In the genomic region with DNA sequence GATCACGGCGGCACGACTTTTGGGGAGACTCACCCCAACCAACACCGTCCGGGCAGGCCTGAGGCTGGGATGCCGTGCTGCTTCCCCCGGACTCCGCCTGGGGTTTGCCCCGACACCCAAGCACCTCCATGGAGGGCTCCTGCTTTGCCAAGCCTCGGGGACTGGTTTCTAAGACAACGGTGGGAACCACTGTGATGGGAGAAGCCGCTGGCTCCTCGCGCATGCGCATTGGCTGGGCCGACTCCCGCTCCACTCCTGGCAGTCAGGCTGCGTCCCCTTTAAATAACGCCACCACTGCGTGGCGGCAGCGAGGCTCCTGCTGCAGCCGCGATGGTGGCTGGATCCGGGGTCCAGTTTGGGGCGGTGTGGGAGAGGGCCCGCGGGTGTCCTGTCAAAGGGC, we compare ENCODE assay signal across 16 cellular contexts.
DNase-seq lines count a peak whose midpoint lies in the region; ATAC-seq and TF ChIP-seq lines count a peak whose summit lies in the region.
"Had no signal": no experiment of that assay in that cellular context is flagged by ENCODE, and none has a peak within 500 bp of the region (broad histone marks: within the 10 kb centered on the region; RNA-seq: fewer than 3 reads in every experiment).

No MANE protein-coding gene starts in this region.

- H3K4me3 ChIP-seq in SK-N-SH (ENCODE audit: low read depth in 2 of 2, low read length in 1 of 2) (peak overlapping the region in 1 of 2 experiments; percentile 14; a peak in 1 of 4 replicates), testis (peak overlapping the region; percentile 25 to 38), esophagus muscularis mucosa (no peak overlapping the region)

- intact Hi-C loops in testis (cut with DNase I; ENCODE audit: low total_unique reads) (no loop called here), esophagus muscularis mucosa (cut with DNase I) (no loop called here)

- no peak overlapping the region for H3K9ac ChIP-seq in SK-N-SH

- H3K27ac ChIP-seq in SK-N-SH (ENCODE audit: low read depth in 2 of 2, low read length in 1 of 2) (no peak overlapping the region), testis (no peak overlapping the region), esophagus muscularis mucosa (replicated peaks in 1 of 4) (no peak overlapping the region)

- H3K36me3 ChIP-seq in SK-N-SH (replicated peaks in 1 of 2; ENCODE audit: control insufficient read depth in 1 of 2, insufficient read depth in 2 of 2, low read length in 1 of 2) (no peaks in the 10 kb centered on the region), testis (ENCODE audit: low read depth, missing control alignments) (no peaks in the 10 kb centered on the region), esophagus muscularis mucosa (no peaks in the 10 kb centered on the region)

- POLR2A ChIA-PET in SK-N-SH (lab: Yijun Ruan, JAX): no interaction called here

- no peak for TF ChIP-seq RAD21 in SK-N-SH (IDR thresholded peaks at IDR 0.05; ENCODE audit: low read length)

- no peak overlapping the region for H3K4me2 ChIP-seq in SK-N-SH

- H3F3A ChIP-seq in SK-N-SH (replicated peaks; ENCODE audit: insufficient read depth): no peaks in the 10 kb centered on the region

- TF ChIP-seq EP300 in SK-N-SH (IDR thresholded peaks at IDR 0.05; ENCODE audit: borderline replicate concordance in 1 of 2, low read depth in 1 of 2, low read length in 1 of 2): no peak
- no peak for TF ChIP-seq EP300 in esophagus muscularis mucosa (IDR thresholded peaks at IDR 0.05)

- H2AFZ ChIP-seq in SK-N-SH (ENCODE audit: low read depth): no peak overlapping the region

- CTCF ChIA-PET in SK-N-SH (lab: Yijun Ruan, JAX): no interaction called here

- H3K27me3 ChIP-seq in SK-N-SH (ENCODE audit: insufficient read depth): no peaks in the 10 kb centered on the region
- H3K27me3 ChIP-seq in testis: no peaks in the 10 kb centered on the region
- peaks cover 0 to 3% (median 0%) of the 10 kb centered on the region in 4 donors for H3K27me3 ChIP-seq in esophagus muscularis mucosa

- no peaks in the 10 kb centered on the region for H3K9me3 ChIP-seq in SK-N-SH
- no peaks in the 10 kb centered on the region for H3K9me3 ChIP-seq in testis
- H3K9me3 ChIP-seq in esophagus muscularis mucosa: peaks cover 0 to 3% (median 0%) of the 10 kb centered on the region in 4 donors

- no peak for ATAC-seq in SK-N-SH treated with all-trans-retinoic acid at 6 μM for 48 hours
- ATAC-seq: HepG2 had no signal

- DNase-seq in SK-N-SH: peak; percentile 78
- peak; percentile 72 for DNase-seq in NCI-H2227 (lab: John Stamatoyannopoulos, UW; ENCODE audit: unreplicated experiment)
- peak; percentile 5 for DNase-seq in SK-N-DZ (ENCODE audit: low spot score)
- DNase-seq in testis: peak; percentile 60
- no peak for DNase-seq in NCI-H1436 (lab: John Stamatoyannopoulos, UW)
- DNase-seq in CD1c-positive myeloid dendritic cell (ENCODE audit: extremely low spot score): no peak
- DNase-seq in esophagus muscularis mucosa (ENCODE audit: extremely low spot score): no peak
- DNase-seq: C1 segment of cervical spinal cord; CD4-positive, alpha-beta memory T cell; DMS79; GDM1; GOT3; HCEC 1CT; HFFc6 had no signal

- H3K4me1 ChIP-seq in SK-N-SH (ENCODE audit: control insufficient read depth in 1 of 2, insufficient read depth in 2 of 2, low read depth in 1 of 2, low read length in 1 of 2) (no peaks in the 10 kb centered on the region; a peak in 1 of 4 replicates), testis (no peaks in the 10 kb centered on the region), esophagus muscularis mucosa (no peaks in the 10 kb centered on the region)

- no peaks in the 10 kb centered on the region for H3K79me2 ChIP-seq in SK-N-SH (ENCODE audit: insufficient read depth)

- WGBS in SK-N-SH (ENCODE audit: low lambda C conversion rate): 10% methylated on average over 20 of the region's 28 CpGs
- WGBS in testis, 2 donors: 60 to 68% methylated on average over 16 to 23 of the region's 28 CpGs
- 79% methylated on average over 14 of the region's 28 CpGs for WGBS in esophagus muscularis mucosa

- no peaks in the 10 kb centered on the region for H4K20me1 ChIP-seq in SK-N-SH (ENCODE audit: insufficient read depth)

- TF ChIP-seq POLR2A in testis (IDR thresholded peaks at IDR 0.05) (no peak), esophagus muscularis mucosa (IDR thresholded peaks at IDR 0.05; ENCODE audit: low read depth) (no peak)

- TF ChIP-seq CTCF in SK-N-SH (IDR thresholded peaks at IDR 0.05): no peak
- TF ChIP-seq CTCF in testis (IDR thresholded peaks at IDR 0.05): no peak
- no peak for TF ChIP-seq CTCF in esophagus muscularis mucosa (IDR thresholded peaks at IDR 0.05)

- H3K9me2 ChIP-seq in SK-N-SH: no peaks in the 10 kb centered on the region

TF ChIP-seq in SK-N-SH, 30 proteins besides CTCF, POLR2A, EP300 and RAD21:
- TF ChIP-seq CHD2 (IDR thresholded peaks at IDR 0.05; ENCODE audit: low read length, partially characterized antibody): no peak
- peak; percentile 59; the same call in 1 of the 2 replicates for TF ChIP-seq NRF1 (IDR thresholded peaks at IDR 0.05; ENCODE audit: low read depth, low read length)
- no peak for TF ChIP-seq NFIC (IDR thresholded peaks at IDR 0.05; ENCODE audit: borderline replicate concordance)

TF ChIP-seq in SK-N-SH treated with all-trans-retinoic acid at 6 μM for 48 hours, 23 proteins besides CTCF, POLR2A, EP300 and RAD21 (continues in another document):
- TF ChIP-seq ZNF8 (CRISPR knock-in tag; IDR thresholded peaks at IDR 0.05) (no peak), ZNF70 (CRISPR knock-in tag; IDR thresholded peaks at IDR 0.05) (no peak), RARB (CRISPR knock-in tag; IDR thresholded peaks at IDR 0.05) (no peak), BACH2 (CRISPR knock-in tag; IDR thresholded peaks at IDR 0.05; ENCODE audit: borderline replicate concordance) (no peak), GLIS3 (CRISPR knock-in tag; IDR thresholded peaks at IDR 0.05) (no peak), POU6F1 (CRISPR knock-in tag; IDR thresholded peaks at IDR 0.05; ENCODE audit: borderline replicate concordance, low read depth) (no peak), TOX (CRISPR knock-in tag; IDR thresholded peaks at IDR 0.05; ENCODE audit: borderline replicate concordance) (no peak), ZFP3 (CRISPR knock-in tag; IDR thresholded peaks at IDR 0.05) (no peak), ISL1 (CRISPR knock-in tag; IDR thresholded peaks at IDR 0.05) (no peak), PPARA (CRISPR knock-in tag; IDR thresholded peaks at IDR 0.05; ENCODE audit: borderline replicate concordance) (no peak), ARNTL (CRISPR knock-in tag; IDR thresholded peaks at IDR 0.05; ENCODE audit: borderline replicate concordance, low read depth) (no peak), ZFP30 (CRISPR knock-in tag; IDR thresholded peaks at IDR 0.05) (no peak), SNAI2 (CRISPR knock-in tag; IDR thresholded peaks at IDR 0.05) (no peak), CSRNP3 (CRISPR knock-in tag; IDR thresholded peaks at IDR 0.05) (no peak), TCF4 (CRISPR knock-in tag; IDR thresholded peaks at IDR 0.05; ENCODE audit: borderline replicate concordance) (no peak), OSR1 (CRISPR knock-in tag; IDR thresholded peaks at IDR 0.05) (no peak), ZNF565 (CRISPR knock-in tag; conservative IDR thresholded peaks at IDR 0.05; ENCODE audit: low read depth) (no peak), CSDC2 (CRISPR knock-in tag; IDR thresholded peaks at IDR 0.05) (no peak)

Comparison
In these comparisons a context has a peak if more than half of its experiments do, and no peak if none do; other contexts are left out.
1. DNase-seq: peak in SK-N-SH (single experiment), NCI-H2227 (single experiment), SK-N-DZ (single experiment) and testis (single experiment); none in NCI-H1436 (single experiment), CD1c-positive myeloid dendritic cell (single experiment) and esophagus muscularis mucosa (single experiment).
2. H3K4me3 ChIP-seq: peak in testis (2 of 2); none in esophagus muscularis mucosa (0 of 4).